Comparison of ENCODE assay signal across 28 cellular contexts in the genomic region with DNA sequence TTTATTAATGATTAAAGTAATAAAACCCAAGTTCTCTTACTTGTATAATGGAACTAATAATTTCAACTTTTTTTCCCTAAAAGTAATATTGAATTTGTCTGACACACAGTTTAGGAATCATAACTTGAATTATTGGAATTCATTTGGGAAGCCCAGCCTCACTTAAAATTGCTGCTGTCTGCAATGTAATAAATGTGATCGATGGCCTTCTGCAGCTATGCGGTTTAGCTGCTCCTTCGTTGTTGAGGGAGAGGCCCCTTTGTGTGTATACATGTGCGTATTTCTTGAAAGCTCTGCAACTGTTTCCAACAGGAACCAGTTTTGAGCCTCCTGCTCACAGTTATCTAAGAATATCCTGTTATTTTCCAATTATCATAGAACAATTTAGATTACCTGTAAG.
"Had no signal": no experiment of that assay in that cellular context is flagged by ENCODE, and none has a peak within 500 bp of the region (broad histone marks: within the 10 kb centered on the region; RNA-seq: fewer than 3 reads in every experiment).

No MANE protein-coding gene starts in this region.

- H3K4me3 Mint-ChIP-seq: activated CD4-positive, alpha-beta memory T cell treated with anti-CD3 and anti-CD28 coated beads, Interleukin-2, amount 10 ng/mL, durations not matched to agents 7 days and 5 days; activated CD4-positive, alpha-beta T cell treated with anti-CD3 and anti-CD28 coated beads for 36 hours; activated naive CD4-positive, alpha-beta T cell treated with anti-CD3 and anti-CD28 coated beads, Interleukin-2, amount 10 ng/mL, durations not matched to agents 7 days and 5 days; activated naive CD8-positive, alpha-beta T cell treated with anti-CD3 and anti-CD28 coated beads for 36 hours; activated T-helper 17 cell treated with anti-CD3 and anti-CD28 coated beads, Interleukin-2, amount 50 U/mL, for 72 hours; T-cell had no signal

- FAIRE-seq: TTC549 had no signal

- H3K9me3 Mint-ChIP-seq: activated CD4-positive, alpha-beta memory T cell treated with anti-CD3 and anti-CD28 coated beads, Interleukin-2, amount 10 ng/mL, durations not matched to agents 7 days and 5 days; activated naive CD8-positive, alpha-beta T cell treated with anti-CD3 and anti-CD28 coated beads for 36 hours; activated T-helper 17 cell treated with anti-CD3 and anti-CD28 coated beads, Interleukin-2, amount 50 U/mL, for 72 hours had no signal

- H3K4me3 ChIP-seq: PC-9, SK-N-MC had no signal

- H3K27me3 Mint-ChIP-seq: activated CD4-positive, alpha-beta memory T cell treated with anti-CD3 and anti-CD28 coated beads, Interleukin-2, amount 10 ng/mL, durations not matched to agents 7 days and 5 days; activated naive CD4-positive, alpha-beta T cell treated with anti-CD3 and anti-CD28 coated beads, Interleukin-2, amount 10 ng/mL, durations not matched to agents 7 days and 5 days had no signal

- H3K36me3 Mint-ChIP-seq: activated naive CD4-positive, alpha-beta T cell treated with anti-CD3 and anti-CD28 coated beads, Interleukin-2, amount 10 ng/mL, durations not matched to agents 7 days and 5 days; activated naive CD8-positive, alpha-beta T cell treated with anti-CD3 and anti-CD28 coated beads for 36 hours; T-cell had no signal

- ATAC-seq: activated CD4-positive, alpha-beta T cell treated with anti-CD3 and anti-CD28 coated beads for 36 hours; activated T-helper 17 cell treated with anti-CD3 and anti-CD28 coated beads, Interleukin-2, amount 50 U/mL, for 72 hours; T-cell had no signal

- DNase-seq: activated CD4-positive, alpha-beta memory T cell treated with anti-CD3 and anti-CD28 coated beads, Interleukin-2, amount 10 ng/mL, durations not matched to agents 7 days and 5 days; activated CD4-positive, alpha-beta T cell treated with anti-CD3 and anti-CD28 coated beads for 36 hours; activated CD4-positive, alpha-beta T cell treated with anti-CD3 and anti-CD28 coated beads, Interleukin-2, amount 50 U/mL, for 1 hour; activated gamma-delta T cell; activated naive CD4-positive, alpha-beta T cell treated with anti-CD3 and anti-CD28 coated beads, Interleukin-2, amount 10 ng/mL, durations not matched to agents 7 days and 5 days; activated naive CD8-positive, alpha-beta T cell treated with anti-CD3 and anti-CD28 coated beads for 36 hours; activated T-cell treated with anti-CD3 and anti-CD28 coated beads for 4 hours; activated T-cell treated with anti-CD3 and anti-CD28 coated beads, Interleukin-2, amount 50 U/mL, for 48 hours; anterior cingulate cortex; Karpas-422; MM.1S; NCI-H1105; NCI-H1436; NCI-H1694 treated with DMSO at 0.1 percent for 48 hours; NCI-H2029 treated with DMSO at 0.1 percent for 48 hours; NCI-H345; NCI-H510A; NCI-H69; NK-92 treated with Interleukin-12 subunit alpha and Interleukin-12 subunit beta, amount 100 ng/mL, for 24 hours; PC-9; SHP77 treated with DMSO at 0.1 percent for 48 hours; T-cell; T-helper 2 cell; T1000; WERI-Rb-1 had no signal

- H3K4me2 ChIP-seq: PC-9 had no signal

- H3K4me1 Mint-ChIP-seq: activated CD4-positive, alpha-beta memory T cell treated with anti-CD3 and anti-CD28 coated beads, Interleukin-2, amount 10 ng/mL, durations not matched to agents 7 days and 5 days; activated CD4-positive, alpha-beta T cell treated with anti-CD3 and anti-CD28 coated beads for 36 hours; activated naive CD4-positive, alpha-beta T cell treated with anti-CD3 and anti-CD28 coated beads, Interleukin-2, amount 10 ng/mL, durations not matched to agents 7 days and 5 days; activated naive CD8-positive, alpha-beta T cell treated with anti-CD3 and anti-CD28 coated beads for 36 hours; activated T-helper 17 cell treated with anti-CD3 and anti-CD28 coated beads, Interleukin-2, amount 50 U/mL, for 72 hours; T-cell had no signal

- H3K27ac ChIP-seq: PC-9, SK-N-MC, WERI-Rb-1 had no signal

- H2AFZ ChIP-seq: PC-9 had no signal

- H3K27ac Mint-ChIP-seq: activated CD4-positive, alpha-beta memory T cell treated with anti-CD3 and anti-CD28 coated beads, Interleukin-2, amount 10 ng/mL, durations not matched to agents 7 days and 5 days; activated CD4-positive, alpha-beta T cell treated with anti-CD3 and anti-CD28 coated beads for 36 hours; activated naive CD4-positive, alpha-beta T cell treated with anti-CD3 and anti-CD28 coated beads, Interleukin-2, amount 10 ng/mL, durations not matched to agents 7 days and 5 days; activated naive CD8-positive, alpha-beta T cell treated with anti-CD3 and anti-CD28 coated beads for 36 hours; activated T-helper 17 cell treated with anti-CD3 and anti-CD28 coated beads, Interleukin-2, amount 50 U/mL, for 72 hours; T-cell had no signal

- H3K36me3 ChIP-seq: WERI-Rb-1 had no signal
